In the genomic region with DNA sequence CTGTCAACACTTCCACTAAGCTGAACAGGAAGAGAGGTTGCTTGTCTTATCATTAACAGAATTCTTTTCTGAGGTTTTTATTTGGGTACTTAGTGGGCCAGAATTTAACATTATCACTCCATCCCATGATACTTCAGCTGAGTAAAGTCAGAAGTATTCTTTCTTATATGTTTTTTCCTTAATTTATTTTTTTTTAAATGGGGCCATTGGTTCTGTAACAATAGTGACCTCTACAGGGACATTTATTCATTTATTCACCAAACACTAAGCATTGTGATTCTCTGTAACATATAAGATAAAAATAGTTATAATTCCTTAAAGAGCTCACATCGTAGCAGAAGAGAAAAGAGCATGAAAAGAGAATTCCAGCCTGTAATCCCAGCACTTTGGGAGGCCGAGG, we compare ENCODE assay signal across 20 cellular contexts. TPM values are rescaled to one million over a fixed set of nuclear protein-coding genes. Genes with fewer than 3 reads are reported as not detected.
DNase-seq lines count a peak whose midpoint lies in the region; ATAC-seq and TF ChIP-seq lines count a peak whose summit lies in the region.
"Had no signal": no experiment of that assay in that cellular context is flagged by ENCODE, and none has a peak within 500 bp of the region (broad histone marks: within the 10 kb centered on the region; RNA-seq: fewer than 3 reads in every experiment).

No MANE protein-coding gene starts in this region.

- no peaks in the 10 kb centered on the region for H3K27me3 Mint-ChIP-seq in chondrocyte (ENCODE audit: low read depth)

- POLR2A ChIA-PET in OCI-LY7 (lab: Charles Lee) = interaction anchor here (0.7 to 1.1 kb wide), 2 partner anchors 11 to 85 kb away, joined by 3 read pairs; no protein-coding TSS in a partner anchor

- TF ChIP-seq CTCF in OCI-LY7 (conservative IDR thresholded peaks at IDR 0.05; ENCODE audit: low read length) = peak; percentile 27; the same call in 1 of the 2 replicates
- peak; percentile 80 for TF ChIP-seq CTCF in chondrocyte (IDR thresholded peaks at IDR 0.05)
- peak; percentile 11 to 33 (median 26) for TF ChIP-seq CTCF in right lobe of liver (IDR thresholded peaks at IDR 0.05)

- 73% methylated on average over 2 of the region's 2 CpGs for WGBS in right lobe of liver (ENCODE audit: insufficient coverage, low coverage, low lambda C conversion rate, missing lambda C conversion rate)

- peaks cover under 1% of the 10 kb centered on the region for H3K4me1 Mint-ChIP-seq in chondrocyte (ENCODE audit: low read depth)

- H3K4me1 ChIP-seq in OCI-LY7 (ENCODE audit: insufficient read depth, low read length, poor library complexity, severe bottlenecking) = no peaks in the 10 kb centered on the region
- peaks cover 0 to 42% (median 14%) of the 10 kb centered on the region in 4 donors for H3K4me1 ChIP-seq in right lobe of liver
- H3K4me1 ChIP-seq: left lung, vagina had no signal

- H3K27ac Mint-ChIP-seq in chondrocyte (ENCODE audit: unreplicated experiment) = no peak overlapping the region
- H3K27ac Mint-ChIP-seq: activated T-helper 1 cell treated with anti-CD3 and anti-CD28 coated beads, Interleukin-12 subunit alpha, Interleukin-12 subunit beta, Interleukin-2, Interleukin-4 antibody, amounts not matched to agents 30 ng/mL and 10 ng/mL and 1 ng/mL, durations not matched to agents 14 hours and 24 hours and 36 hours; T-helper 1 cell treated with Interleukin-12 subunit alpha and Interleukin-12 subunit beta and Interleukin-4 antibody, amounts not matched to agents 30 μg/mL and 1 μg/mL, for 36 hours had no signal

- no peaks in the 10 kb centered on the region for H3K79me2 ChIP-seq in OCI-LY7 (ENCODE audit: insufficient read depth, low read depth, low read length)

- H3K9me3 ChIP-seq in OCI-LY7 (ENCODE audit: low read length) = no peaks in the 10 kb centered on the region
- no peaks in the 10 kb centered on the region for H3K9me3 ChIP-seq in right lobe of liver
- H3K9me3 ChIP-seq: left lung, vagina had no signal

- H3K4me2 ChIP-seq in OCI-LY7 (ENCODE audit: low read length) = no peak overlapping the region

- H3K27ac ChIP-seq in OCI-LY7 (ENCODE audit: low read depth, low read length, poor library complexity, severe bottlenecking) (no peak overlapping the region), right lobe of liver (peak overlapping the region in 1 of 3 donors; percentile 97)
- H3K27ac ChIP-seq: left lung, vagina had no signal

- no peaks in the 10 kb centered on the region for H3K27me3 ChIP-seq in right lobe of liver
- H3K27me3 ChIP-seq: left lung, vagina had no signal

- no TSS peak for BruUV-seq in OCI-LY7 (replicated peaks; lab: Mats Ljungman, UMichigan)

- H3K9me3 Mint-ChIP-seq in chondrocyte (ENCODE audit: low read depth) = no peaks in the 10 kb centered on the region
- H3K9me3 Mint-ChIP-seq: activated T-helper 1 cell treated with anti-CD3 and anti-CD28 coated beads, Interleukin-12 subunit alpha, Interleukin-12 subunit beta, Interleukin-2, Interleukin-4 antibody, amounts not matched to agents 30 ng/mL and 10 ng/mL and 1 ng/mL, durations not matched to agents 14 hours and 24 hours and 36 hours; T-helper 1 cell treated with Interleukin-12 subunit alpha and Interleukin-12 subunit beta and Interleukin-4 antibody, amounts not matched to agents 30 μg/mL and 1 μg/mL, for 36 hours had no signal

- H4K20me1 ChIP-seq in OCI-LY7 (ENCODE audit: insufficient read depth, low read length) = no peaks in the 10 kb centered on the region

- no peak for TF ChIP-seq POLR2A in right lobe of liver (IDR thresholded peaks at IDR 0.05)

- H3K4me3 Mint-ChIP-seq in chondrocyte (ENCODE audit: unreplicated experiment) = no peak overlapping the region
- H3K4me3 Mint-ChIP-seq: activated T-helper 1 cell treated with anti-CD3 and anti-CD28 coated beads, Interleukin-12 subunit alpha, Interleukin-12 subunit beta, Interleukin-2, Interleukin-4 antibody, amounts not matched to agents 30 ng/mL and 10 ng/mL and 1 ng/mL, durations not matched to agents 14 hours and 24 hours and 36 hours; T-helper 1 cell treated with Interleukin-12 subunit alpha and Interleukin-12 subunit beta and Interleukin-4 antibody, amounts not matched to agents 30 μg/mL and 1 μg/mL, for 36 hours had no signal

- in situ Hi-C loops in Caki2 (cut with HindIII; ENCODE audit: low pct_unique_long_range_greater_than_20kb, low sequenced_read_pairs) = no loop called here

- H3K4me3 ChIP-seq in OCI-LY7 (ENCODE audit: low read depth, low read length, poor library complexity, severe bottlenecking) = no peak overlapping the region
- no peak overlapping the region for H3K4me3 ChIP-seq in right lobe of liver
- H3K4me3 ChIP-seq: left lung, vagina had no signal

- no peak overlapping the region for H2AFZ ChIP-seq in OCI-LY7 (ENCODE audit: low read length)

- intact Hi-C loops in OCI-LY7 (cut with micrococcal nuclease; ENCODE audit: unreplicated experiment) (no loop called here), right lobe of liver (cut with DNase I) (no loop called here)

- H3K36me3 Mint-ChIP-seq in chondrocyte (ENCODE audit: low read depth) = no peaks in the 10 kb centered on the region

- no peak for ATAC-seq in right lobe of liver
- ATAC-seq in HG02759 (IDR thresholded peaks at IDR 0.05; ENCODE audit: unreplicated experiment) = no peak
- ATAC-seq in HG03095 (IDR thresholded peaks at IDR 0.05; ENCODE audit: unreplicated experiment) = no peak
- no peak for ATAC-seq in GM18870 (IDR thresholded peaks at IDR 0.05; ENCODE audit: unreplicated experiment)
- ATAC-seq: left lung, sciatic nerve had no signal

- DNase-seq in Caki2 (ENCODE audit: low read depth) (peak; percentile 41), OCI-LY7 (ENCODE audit: low spot score) (no peak), chondrocyte (ENCODE audit: low spot score) (no peak), right lobe of liver (no peak), NCI-H2196 treated with DMSO at 0.1 percent for 48 hours (lab: John Stamatoyannopoulos, UW; ENCODE audit: unreplicated experiment) (no peak)
- DNase-seq: activated CD4-positive, CD25-positive, alpha-beta regulatory T cell; activated CD8-positive, alpha-beta memory T cell treated with anti-CD3 and anti-CD28 coated beads for 24 hours; AML-193; Kasumi-1; left lung; NCI-H1417; NCI-H345; SHP77 had no signal

- H3K9me2 ChIP-seq in OCI-LY7 (ENCODE audit: insufficient read depth, low read length) = no peaks in the 10 kb centered on the region

- H3K36me3 ChIP-seq in OCI-LY7 (ENCODE audit: insufficient read depth, low read length) (no peaks in the 10 kb centered on the region), right lobe of liver (no peaks in the 10 kb centered on the region)
- H3K36me3 ChIP-seq: left lung, vagina had no signal

- CTCF ChIA-PET in OCI-LY7 (lab: Charles Lee; ENCODE audit: unreplicated experiment) = no interaction called here

RNA-seq across cellular contexts. Expression of a gene that starts 9.8 kb away (rescaled TPM):
- 0.34 TPM in 1 of 2 replicates, not detected in the other for total RNA-seq in Caki2 (2014; rRNA removed; shearing (Covaris generic); ENCODE audit: low replicate concordance)
- total RNA-seq in OCI-LY7 (2014; rRNA removed; shearing (Covaris generic)) = not detected in 2 replicates
- total RNA-seq in OCI-LY7 (2022) (not detected in 2 replicates), chondrocyte (0.05 to 0.53 TPM (median 0.13 TPM) in 3 replicates), right lobe of liver (10 to 100 TPM in 5 of 6 experiments, 1 to 10 TPM in 1; 5.1 to 27.4 (median 12.7) TPM)

Comparison
In these comparisons a context has a peak if more than half of its experiments do, and no peak if none do; other contexts are left out.
1. CTCF ChIP-seq: peak in every context shown above with its lines; median percentile 80 in chondrocyte; 27 in OCI-LY7; 26 in right lobe of liver.